In genomic region chr1:52727114-52727586, GRCh38 we compare ENCODE assay signal across 8 cellular contexts. TPM values are rescaled to one million over a fixed set of nuclear protein-coding genes. Genes with fewer than 3 reads are reported as not detected.
DNase-seq lines count a peak whose midpoint lies in the region; ATAC-seq, FAIRE-seq and TF ChIP-seq lines count a peak whose summit lies in the region.

No MANE protein-coding gene starts in this region.

- H2AFZ ChIP-seq in astrocyte (ENCODE audit: low read depth, low read length), result peak overlapping the region; percentile 81

- peak overlapping the region; percentile 94 for H3K9ac ChIP-seq in astrocyte (ENCODE audit: low read length)
- H3K9ac ChIP-seq in iPS-20b (ENCODE audit: low read depth, low read length), result peak overlapping the region; percentile 77; the same call in 1 of the 2 replicates

- H3K27me3 ChIP-seq in astrocyte (ENCODE audit: insufficient read depth, low read length) (no peaks in the 10 kb centered on the region), iPS-20b (ENCODE audit: insufficient read depth, low read length) (no peaks in the 10 kb centered on the region)

- H3K27ac ChIP-seq in astrocyte (ENCODE audit: low read depth, low read length), result peak overlapping the region; percentile 39
- no peak overlapping the region for H3K27ac ChIP-seq in iPS-20b (ENCODE audit: low read length)

- H3K79me2 ChIP-seq in astrocyte (ENCODE audit: insufficient read depth, low read length), result peaks cover 57% of the 10 kb centered on the region

- H3K9me3 Mint-ChIP-seq in astrocyte (ENCODE audit: unreplicated experiment), result no peaks in the 10 kb centered on the region

- peak; percentile 44 for DNase-seq in EH (ENCODE audit: low read depth)
- DNase-seq in Kasumi-1 (lab: John Stamatoyannopoulos, UW), result peak; percentile 33 to 42
- DNase-seq in astrocyte (ENCODE audit: low read depth), result no peak
- peak; percentile 41 for DNase-seq in stimulated activated CD8-positive, alpha-beta memory T cell treated with anti-CD3 and anti-CD28 coated beads, Interleukin-4, amount 100 ng/mL, for 48 hours
- DNase-seq in HTR-8/SVneo (ENCODE audit: insufficient read length, low spot score), result no peak

- H3K36me3 Mint-ChIP-seq in astrocyte (ENCODE audit: low read depth, unreplicated experiment), result peaks cover 3% of the 10 kb centered on the region

- FAIRE-seq in astrocyte (lab: Jason Lieb, UNC), result no peak
- FAIRE-seq in HTR-8/SVneo (lab: Jason Lieb, UNC), result no peak

- no peaks in the 10 kb centered on the region for H3K27me3 Mint-ChIP-seq in astrocyte (ENCODE audit: low read depth, unreplicated experiment)

- peak overlapping the region; percentile 100 for H3K4me2 ChIP-seq in astrocyte (ENCODE audit: low read length)

- no peak for ATAC-seq in GM19324 (IDR thresholded peaks at IDR 0.05; ENCODE audit: low FRiP score, unreplicated experiment)
- no peak for ATAC-seq in GM18502 (IDR thresholded peaks at IDR 0.05; ENCODE audit: poor library complexity, unreplicated experiment)

- H3K4me1 ChIP-seq in astrocyte (ENCODE audit: insufficient read depth, low read length) (peaks cover 7% of the 10 kb centered on the region), iPS-20b (ENCODE audit: insufficient read depth, low read length) (no peaks in the 10 kb centered on the region; the same call in 1 of the 2 replicates)

- H4K20me1 ChIP-seq in astrocyte (ENCODE audit: insufficient read depth, low read length), result peaks cover 41% of the 10 kb centered on the region

- H3K27ac Mint-ChIP-seq in astrocyte (ENCODE audit: unreplicated experiment), result peak overlapping the region; percentile 93

- H3K9me3 ChIP-seq in astrocyte (ENCODE audit: insufficient read depth, low read depth, low read length), result no peaks in the 10 kb centered on the region
- H3K9me3 ChIP-seq in iPS-20b (ENCODE audit: insufficient read depth, low read depth, low read length), result no peaks in the 10 kb centered on the region

- H3K4me3 ChIP-seq in astrocyte (ENCODE audit: insufficient read depth, low read depth, low read length) (peak overlapping the region; percentile 89), iPS-20b (ENCODE audit: low read length) (peak overlapping the region; percentile 92)

- H3K4me1 Mint-ChIP-seq in astrocyte (ENCODE audit: low read depth, unreplicated experiment), result peaks cover 9% of the 10 kb centered on the region

- H3K36me3 ChIP-seq in astrocyte (ENCODE audit: insufficient read depth, low read length), result no peaks in the 10 kb centered on the region
- no peaks in the 10 kb centered on the region for H3K36me3 ChIP-seq in iPS-20b (ENCODE audit: insufficient read depth, low read depth, low read length)

- H3K4me3 Mint-ChIP-seq in astrocyte (ENCODE audit: unreplicated experiment), result peak overlapping the region; percentile 91

- no peak for TF ChIP-seq CTCF in astrocyte (IDR thresholded peaks at IDR 0.05; ENCODE audit: insufficient read depth, low read depth, low read length)

RNA-seq across cellular contexts. Expression of gene ZYG11B, which starts 0.9 kb away (rescaled TPM):
- total RNA-seq in astrocyte, result 20.4 and 22.1 TPM in 2 replicates

RNA-seq across cellular contexts. Expression of gene COA7, which starts 29.0 kb away (rescaled TPM):
- total RNA-seq in astrocyte, result 18.4 and 19.4 TPM in 2 replicates

Comparison
In these comparisons a context has a peak if more than half of its experiments do, and no peak if none do; other contexts are left out.
1. DNase-seq: peak in EH (single experiment), Kasumi-1 (2 of 2) and stimulated activated CD8-positive, alpha-beta memory T cell treated with anti-CD3 and anti-CD28 coated beads, Interleukin-4, amount 100 ng/mL, for 48 hours (single experiment); none in astrocyte (single experiment) and HTR-8/SVneo (single experiment).